1 cellular context compared by ENCODE assay signal in the genomic region with DNA sequence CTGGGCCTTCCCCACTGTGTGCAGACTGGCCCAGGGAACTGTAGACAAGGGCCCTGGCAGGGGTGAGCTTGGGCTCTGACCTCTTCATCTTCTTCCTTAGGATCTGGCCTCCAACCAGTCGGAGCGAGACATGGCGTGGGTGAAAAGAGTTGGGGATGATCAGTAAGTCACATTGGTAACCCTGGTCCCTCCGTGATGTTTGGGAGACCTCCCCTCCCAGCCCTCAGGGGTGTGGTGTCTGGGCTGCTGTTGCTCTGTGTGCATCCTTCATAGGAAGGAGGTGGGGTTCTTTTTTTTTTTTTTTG.
TF ChIP-seq lines count a peak whose summit lies in the region.

No MANE protein-coding gene starts in this region.

TF ChIP-seq in IMR-90, 13 proteins besides CTCF, POLR2A, EP300 and RAD21:
- TF ChIP-seq FOS (IDR thresholded peaks at IDR 0.05; ENCODE audit: low read depth, low read length) (no peak), MXI1 (IDR thresholded peaks at IDR 0.05; ENCODE audit: borderline replicate concordance, low read depth, low read length) (no peak), NFE2L2 (IDR thresholded peaks at IDR 0.05; ENCODE audit: low read depth, low read length) (no peak), CEBPB (IDR thresholded peaks at IDR 0.05; ENCODE audit: low read depth, low read length) (no peak), MAFK (IDR thresholded peaks at IDR 0.05; ENCODE audit: low read depth, low read length) (no peak), SMC3 (IDR thresholded peaks at IDR 0.05; ENCODE audit: low read depth, low read length) (no peak), RCOR1 (IDR thresholded peaks at IDR 0.05; ENCODE audit: insufficient replicate concordance, low read length) (no peak)
- TF ChIP-seq, protein P1, sequence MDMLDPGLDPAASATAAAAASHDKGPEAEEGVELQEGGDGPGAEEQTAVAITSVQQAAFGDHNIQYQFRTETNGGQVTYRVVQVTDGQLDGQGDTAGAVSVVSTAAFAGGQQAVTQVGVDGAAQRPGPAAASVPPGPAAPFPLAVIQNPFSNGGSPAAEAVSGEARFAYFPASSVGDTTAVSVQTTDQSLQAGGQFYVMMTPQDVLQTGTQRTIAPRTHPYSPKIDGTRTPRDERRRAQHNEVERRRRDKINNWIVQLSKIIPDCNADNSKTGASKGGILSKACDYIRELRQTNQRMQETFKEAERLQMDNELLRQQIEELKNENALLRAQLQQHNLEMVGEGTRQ (IDR thresholded peaks at IDR 0.05; ENCODE audit: low read depth, low read length), result no peak
- TF ChIP-seq, protein P2, sequence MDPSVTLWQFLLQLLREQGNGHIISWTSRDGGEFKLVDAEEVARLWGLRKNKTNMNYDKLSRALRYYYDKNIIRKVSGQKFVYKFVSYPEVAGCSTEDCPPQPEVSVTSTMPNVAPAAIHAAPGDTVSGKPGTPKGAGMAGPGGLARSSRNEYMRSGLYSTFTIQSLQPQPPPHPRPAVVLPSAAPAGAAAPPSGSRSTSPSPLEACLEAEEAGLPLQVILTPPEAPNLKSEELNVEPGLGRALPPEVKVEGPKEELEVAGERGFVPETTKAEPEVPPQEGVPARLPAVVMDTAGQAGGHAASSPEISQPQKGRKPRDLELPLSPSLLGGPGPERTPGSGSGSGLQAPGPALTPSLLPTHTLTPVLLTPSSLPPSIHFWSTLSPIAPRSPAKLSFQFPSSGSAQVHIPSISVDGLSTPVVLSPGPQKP (IDR thresholded peaks at IDR 0.05; ENCODE audit: borderline replicate concordance, low read depth, low read length), result no peak
